Comparison of ENCODE assay signal across 21 cellular contexts in the genomic region with DNA sequence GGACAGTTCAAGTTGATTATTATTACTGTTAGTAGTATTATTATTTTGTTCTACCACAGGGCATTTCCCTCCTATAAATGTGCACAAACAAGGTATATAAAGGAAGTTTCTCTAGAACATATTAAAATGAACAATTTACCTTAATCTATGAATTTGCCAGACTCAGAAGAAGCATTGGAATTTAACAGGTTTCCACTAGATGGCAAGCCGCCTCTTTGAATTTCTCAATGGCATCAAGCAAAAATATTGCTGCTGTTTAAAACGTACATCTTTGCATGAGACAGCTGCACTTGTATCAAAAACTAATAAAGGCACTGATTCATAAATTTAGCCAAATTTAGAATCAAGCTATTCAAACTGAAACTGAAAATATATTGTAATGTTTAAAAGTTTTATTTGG. TPM values are rescaled to one million over a fixed set of nuclear protein-coding genes. Genes with fewer than 3 reads are reported as not detected.
DNase-seq lines count a peak whose midpoint lies in the region; TF ChIP-seq lines count a peak whose summit lies in the region.
"Had no signal": no experiment of that assay in that cellular context is flagged by ENCODE, and none has a peak within 500 bp of the region (broad histone marks: within the 10 kb centered on the region; RNA-seq: fewer than 3 reads in every experiment).

No MANE protein-coding gene starts in this region.

- BruUV-seq in MCF 10A (replicated peaks; lab: Mats Ljungman, UMichigan) (no TSS peak), mammary epithelial cell (replicated peaks; lab: Mats Ljungman, UMichigan) (no TSS peak)

- no peaks in the 10 kb centered on the region for H3K9me3 ChIP-seq in mammary epithelial cell (replicated peaks; ENCODE audit: insufficient read depth, low read length)

- H3K36me3 ChIP-seq in mammary epithelial cell (ENCODE audit: insufficient read depth, low read length) = no peaks in the 10 kb centered on the region
- H3K36me3 ChIP-seq: esophagus squamous epithelium had no signal

- no peaks in the 10 kb centered on the region for H3K79me2 ChIP-seq in mammary epithelial cell (ENCODE audit: insufficient read depth, low read length)

- in situ Hi-C loops in mammary epithelial cell (cut with MboI; ENCODE audit: low sequenced_read_pairs in 2 of 2) = no loop called here

- H3K9me3 Mint-ChIP-seq in MCF 10A (ENCODE audit: unreplicated experiment) = no peaks in the 10 kb centered on the region
- H3K9me3 Mint-ChIP-seq in activated T-helper 1 cell treated with anti-CD3 and anti-CD28 coated beads, Interleukin-12 subunit alpha, Interleukin-12 subunit beta, Interleukin-2, Interleukin-4 antibody, amounts not matched to agents 30 ng/mL and 10 ng/mL and 1 ng/mL, durations not matched to agents 14 hours and 24 hours and 36 hours = peaks cover 3% of the 10 kb centered on the region
- H3K9me3 Mint-ChIP-seq in activated CD4-positive, alpha-beta T cell treated with anti-CD3 and anti-CD28 coated beads, Interleukin-2, amount 10 ng/mL, durations not matched to agents 7 days and 5 days = no peaks in the 10 kb centered on the region
- H3K9me3 Mint-ChIP-seq: HFFc6 had no signal

- intact Hi-C loops in MCF 10A (cut with micrococcal nuclease) (loop anchor here (2.0 kb wide), 1 partner anchor 239 kb away; no protein-coding TSS in a partner anchor), mammary epithelial cell (cut with micrococcal nuclease) (no loop called here)
- intact Hi-C loops in activated T-helper 1 cell treated with anti-CD3 and anti-CD28 coated beads, Interleukin-12 subunit alpha, Interleukin-12 subunit beta, Interleukin-2, Interleukin-4 antibody, amounts not matched to agents 30 ng/mL and 10 ng/mL and 1 ng/mL, durations not matched to agents 14 hours and 24 hours and 36 hours (cut with micrococcal nuclease) = no loop called here

- no peaks in the 10 kb centered on the region for H3K4me1 Mint-ChIP-seq in MCF 10A (ENCODE audit: insufficient read depth, unreplicated experiment)
- peaks cover 5% of the 10 kb centered on the region for H3K4me1 Mint-ChIP-seq in activated T-helper 1 cell treated with anti-CD3 and anti-CD28 coated beads, Interleukin-12 subunit alpha, Interleukin-12 subunit beta, Interleukin-2, Interleukin-4 antibody, amounts not matched to agents 30 ng/mL and 10 ng/mL and 1 ng/mL, durations not matched to agents 14 hours and 24 hours and 36 hours (ENCODE audit: low read depth)
- peaks cover 8% of the 10 kb centered on the region for H3K4me1 Mint-ChIP-seq in activated CD4-positive, alpha-beta T cell treated with anti-CD3 and anti-CD28 coated beads, Interleukin-2, amount 10 ng/mL, durations not matched to agents 7 days and 5 days

- H3K4me3 ChIP-seq in mammary epithelial cell (replicated peaks in 1 of 3; ENCODE audit: insufficient read depth in 1 of 3, low read depth in 2 of 3, low read length in 3 of 3) (no peak overlapping the region), choroid plexus epithelial cell (ENCODE audit: low read depth, low read length) (no peak overlapping the region)
- H3K4me3 ChIP-seq: dorsolateral prefrontal cortex, esophagus squamous epithelium, K562 had no signal

- no peak overlapping the region for H2AFZ ChIP-seq in mammary epithelial cell (ENCODE audit: low read depth, low read length)

- TF ChIP-seq CTCF in MCF 10A (IDR thresholded peaks at IDR 0.05; ENCODE audit: unreplicated experiment) = peak; percentile 7
- no peak for TF ChIP-seq CTCF in mammary epithelial cell (conservative IDR thresholded peaks at IDR 0.05 in 1 of 2, IDR thresholded peaks at IDR 0.05 in 1 of 2; ENCODE audit: extremely low read depth in 1 of 2, insufficient read depth in 1 of 2, low read depth in 1 of 2, low read length in 2 of 2)
- no peak for TF ChIP-seq CTCF in choroid plexus epithelial cell (conservative IDR thresholded peaks at IDR 0.05; ENCODE audit: low read depth, low read length)

- CTCF ChIA-PET in MCF 10A (lab: Yijun Ruan, JAX) = interaction anchor here (1.1 kb wide), 1 partner anchor 13 kb away, joined by 3 read pairs; no protein-coding TSS in a partner anchor
- CTCF ChIA-PET in mammary epithelial cell (lab: Charles Lee; ENCODE audit: low non-redundant PET) = interaction anchor here (0.6 kb wide), 1 partner anchor 72 kb away, joined by 3 read pairs; no protein-coding TSS in a partner anchor
- CTCF ChIA-PET in activated CD4-positive, alpha-beta T cell treated with anti-CD3 and anti-CD28 coated beads, Interleukin-2, amount 10 ng/mL, durations not matched to agents 7 days and 5 days (lab: Charles Lee) = no interaction called here

- H3K4me3 Mint-ChIP-seq in MCF 10A (ENCODE audit: unreplicated experiment) = no peak overlapping the region
- H3K4me3 Mint-ChIP-seq in activated T-helper 1 cell treated with anti-CD3 and anti-CD28 coated beads, Interleukin-12 subunit alpha, Interleukin-12 subunit beta, Interleukin-2, Interleukin-4 antibody, amounts not matched to agents 30 ng/mL and 10 ng/mL and 1 ng/mL, durations not matched to agents 14 hours and 24 hours and 36 hours = no peak overlapping the region
- no peak overlapping the region for H3K4me3 Mint-ChIP-seq in activated CD4-positive, alpha-beta T cell treated with anti-CD3 and anti-CD28 coated beads, Interleukin-2, amount 10 ng/mL, durations not matched to agents 7 days and 5 days
- H3K4me3 Mint-ChIP-seq: CD4-positive, alpha-beta memory T cell; HFFc6 had no signal

- DNase-seq in MCF 10A (ENCODE audit: unreplicated experiment) = peak; percentile 23
- no peak for DNase-seq in mammary epithelial cell
- peak; percentile 4 for DNase-seq in NCI-H69 (lab: John Stamatoyannopoulos, UW)
- DNase-seq in choroid plexus epithelial cell (ENCODE audit: low read depth) = peak; percentile 1
- DNase-seq in T1000 (lab: John Stamatoyannopoulos, UW) = no peak
- DNase-seq in activated T-helper 1 cell treated with anti-CD3 and anti-CD28 coated beads, Interleukin-12 subunit alpha, Interleukin-12 subunit beta, Interleukin-2, Interleukin-4 antibody, amounts not matched to agents 30 ng/mL and 10 ng/mL and 1 ng/mL, durations not matched to agents 14 hours and 24 hours and 36 hours (ENCODE audit: low spot score) = no peak
- DNase-seq in NCI-H226 = no peak
- no peak for DNase-seq in activated CD4-positive, alpha-beta T cell treated with anti-CD3 and anti-CD28 coated beads, Interleukin-2, amount 10 ng/mL, durations not matched to agents 7 days and 5 days
- DNase-seq: activated CD4-positive, alpha-beta T cell treated with anti-CD3 and anti-CD28 coated beads, Interleukin-2, amount 50 U/mL, for 1 hour; activated gamma-delta T cell treated with Interleukin-2 at 50 U/mL for 16 hours; CD4-positive, alpha-beta memory T cell; DND-41; dorsolateral prefrontal cortex; esophagus squamous epithelium; glutamatergic neuron; HFFc6; NCI-H1092; NCI-H2081; NCI-H526 treated with DMSO at 0.1 percent for 48 hours; stimulated activated CD4-positive, alpha-beta T cell treated with anti-CD3 and anti-CD28 coated beads, Interleukin-4, amount 100 ng/mL, for 24 hours had no signal

- H3K4me1 ChIP-seq in mammary epithelial cell (ENCODE audit: insufficient read depth, low read length) = no peaks in the 10 kb centered on the region
- H3K4me1 ChIP-seq: esophagus squamous epithelium had no signal

- POLR2A ChIA-PET in MCF 10A (lab: Yijun Ruan, JAX) = no interaction called here
- POLR2A ChIA-PET in activated CD4-positive, alpha-beta T cell treated with anti-CD3 and anti-CD28 coated beads, Interleukin-2, amount 10 ng/mL, durations not matched to agents 7 days and 5 days (lab: Charles Lee) = no interaction called here

- no peaks in the 10 kb centered on the region for H4K20me1 ChIP-seq in mammary epithelial cell (ENCODE audit: insufficient read depth, low read length)

- H3K27ac ChIP-seq in mammary epithelial cell (ENCODE audit: insufficient read depth, low read depth, low read length) = no peak overlapping the region
- H3K27ac ChIP-seq: dorsolateral prefrontal cortex, esophagus squamous epithelium had no signal

- H3K9ac ChIP-seq in mammary epithelial cell (ENCODE audit: insufficient read depth, low read length) = no peak overlapping the region

- H3K27ac Mint-ChIP-seq in MCF 10A (ENCODE audit: low read depth, unreplicated experiment) = no peak overlapping the region
- no peak overlapping the region for H3K27ac Mint-ChIP-seq in activated T-helper 1 cell treated with anti-CD3 and anti-CD28 coated beads, Interleukin-12 subunit alpha, Interleukin-12 subunit beta, Interleukin-2, Interleukin-4 antibody, amounts not matched to agents 30 ng/mL and 10 ng/mL and 1 ng/mL, durations not matched to agents 14 hours and 24 hours and 36 hours
- no peak overlapping the region for H3K27ac Mint-ChIP-seq in activated CD4-positive, alpha-beta T cell treated with anti-CD3 and anti-CD28 coated beads, Interleukin-2, amount 10 ng/mL, durations not matched to agents 7 days and 5 days
- H3K27ac Mint-ChIP-seq: HFFc6 had no signal

- H3K36me3 Mint-ChIP-seq in MCF 10A (ENCODE audit: insufficient read depth, unreplicated experiment) = no peaks in the 10 kb centered on the region
- no peaks in the 10 kb centered on the region for H3K36me3 Mint-ChIP-seq in activated T-helper 1 cell treated with anti-CD3 and anti-CD28 coated beads, Interleukin-12 subunit alpha, Interleukin-12 subunit beta, Interleukin-2, Interleukin-4 antibody, amounts not matched to agents 30 ng/mL and 10 ng/mL and 1 ng/mL, durations not matched to agents 14 hours and 24 hours and 36 hours (ENCODE audit: low read depth)
- peaks cover 3% of the 10 kb centered on the region for H3K36me3 Mint-ChIP-seq in activated CD4-positive, alpha-beta T cell treated with anti-CD3 and anti-CD28 coated beads, Interleukin-2, amount 10 ng/mL, durations not matched to agents 7 days and 5 days (ENCODE audit: low read depth)

- dilution Hi-C loops in mammary epithelial cell (cut with HindIII; ENCODE audit: low sequenced_read_pairs) = no loop called here

- H3K27me3 Mint-ChIP-seq in MCF 10A (ENCODE audit: insufficient read depth, unreplicated experiment) = no peaks in the 10 kb centered on the region
- no peaks in the 10 kb centered on the region for H3K27me3 Mint-ChIP-seq in activated T-helper 1 cell treated with anti-CD3 and anti-CD28 coated beads, Interleukin-12 subunit alpha, Interleukin-12 subunit beta, Interleukin-2, Interleukin-4 antibody, amounts not matched to agents 30 ng/mL and 10 ng/mL and 1 ng/mL, durations not matched to agents 14 hours and 24 hours and 36 hours (ENCODE audit: insufficient read depth)
- H3K27me3 Mint-ChIP-seq in activated CD4-positive, alpha-beta T cell treated with anti-CD3 and anti-CD28 coated beads, Interleukin-2, amount 10 ng/mL, durations not matched to agents 7 days and 5 days = peaks cover 2% of the 10 kb centered on the region

- 50% methylated on average over 2 of the region's 2 CpGs for WGBS in mammary epithelial cell (ENCODE audit: low coverage, missing lambda C conversion rate)

- no peaks in the 10 kb centered on the region for H3K27me3 ChIP-seq in mammary epithelial cell (ENCODE audit: insufficient read depth, low read length)
- H3K27me3 ChIP-seq: dorsolateral prefrontal cortex, esophagus squamous epithelium had no signal

- no peak overlapping the region for H3K4me2 ChIP-seq in mammary epithelial cell (ENCODE audit: insufficient read depth, low read depth, low read length)

RNA-seq across cellular contexts. Expression of a gene that starts 34.6 kb away (rescaled TPM):
- total RNA-seq in MCF 10A (2022) = 24.2 and 31.6 TPM in 2 replicates
- total RNA-seq in mammary epithelial cell = 10 to 100 TPM; 22.5 to 25.8 TPM
- polyA plus RNA-seq in mammary epithelial cell = 11.4 TPM
- 9.2 TPM for polyA minus RNA-seq in mammary epithelial cell
- 66.4 and 66.6 TPM in 2 replicates for total RNA-seq in activated T-helper 1 cell treated with anti-CD3 and anti-CD28 coated beads, Interleukin-12 subunit alpha, Interleukin-12 subunit beta, Interleukin-2, Interleukin-4 antibody, amounts not matched to agents 30 ng/mL and 10 ng/mL and 1 ng/mL, durations not matched to agents 14 hours and 24 hours and 36 hours
- 10 to 100 TPM; 81.9 to 90.6 TPM for total RNA-seq in activated CD4-positive, alpha-beta T cell treated with anti-CD3 and anti-CD28 coated beads, Interleukin-2, amount 10 ng/mL, durations not matched to agents 7 days and 5 days

Comparison
In these comparisons a context has a peak if more than half of its experiments do, and no peak if none do; other contexts are left out.
1. DNase-seq: peak in MCF 10A (single experiment), NCI-H69 (single experiment) and choroid plexus epithelial cell (single experiment); none in mammary epithelial cell (single experiment), T1000 (single experiment), activated T-helper 1 cell treated with anti-CD3 and anti-CD28 coated beads, Interleukin-12 subunit alpha, Interleukin-12 subunit beta, Interleukin-2, Interleukin-4 antibody, amounts not matched to agents 30 ng/mL and 10 ng/mL and 1 ng/mL, durations not matched to agents 14 hours and 24 hours and 36 hours (single experiment), NCI-H226 (single experiment) and activated CD4-positive, alpha-beta T cell treated with anti-CD3 and anti-CD28 coated beads, Interleukin-2, amount 10 ng/mL, durations not matched to agents 7 days and 5 days (single experiment).